Comparison of ENCODE assay signal across 1 cellular context in genomic region chr7:22550514-22551010, GRCh38.
TF ChIP-seq lines count a peak whose summit lies in the region.

No MANE protein-coding gene starts in this region.

TF ChIP-seq in WTC11, 78 proteins besides CTCF, POLR2A, EP300 and RAD21:
- TF ChIP-seq TEAD4 (CRISPR knock-in tag; IDR thresholded peaks at IDR 0.05) (no peak), MYBL2 (CRISPR knock-in tag; IDR thresholded peaks at IDR 0.05) (no peak), GRHL2 (CRISPR knock-in tag; IDR thresholded peaks at IDR 0.05; ENCODE audit: insufficient replicate concordance, severe bottlenecking) (no peak), ZNF425 (CRISPR knock-in tag; conservative IDR thresholded peaks at IDR 0.05) (no peak), NFYB (CRISPR knock-in tag; conservative IDR thresholded peaks at IDR 0.05; ENCODE audit: low read depth) (no peak), NFE2L1 (CRISPR knock-in tag; IDR thresholded peaks at IDR 0.05) (no peak), SOX15 (CRISPR knock-in tag; IDR thresholded peaks at IDR 0.05) (no peak), TP53 (CRISPR knock-in tag; IDR thresholded peaks at IDR 0.05) (no peak), ZMAT4 (CRISPR knock-in tag; IDR thresholded peaks at IDR 0.05) (no peak), ARID4B (CRISPR knock-in tag; IDR thresholded peaks at IDR 0.05; ENCODE audit: borderline replicate concordance) (no peak)
- TF ChIP-seq, protein P1, sequence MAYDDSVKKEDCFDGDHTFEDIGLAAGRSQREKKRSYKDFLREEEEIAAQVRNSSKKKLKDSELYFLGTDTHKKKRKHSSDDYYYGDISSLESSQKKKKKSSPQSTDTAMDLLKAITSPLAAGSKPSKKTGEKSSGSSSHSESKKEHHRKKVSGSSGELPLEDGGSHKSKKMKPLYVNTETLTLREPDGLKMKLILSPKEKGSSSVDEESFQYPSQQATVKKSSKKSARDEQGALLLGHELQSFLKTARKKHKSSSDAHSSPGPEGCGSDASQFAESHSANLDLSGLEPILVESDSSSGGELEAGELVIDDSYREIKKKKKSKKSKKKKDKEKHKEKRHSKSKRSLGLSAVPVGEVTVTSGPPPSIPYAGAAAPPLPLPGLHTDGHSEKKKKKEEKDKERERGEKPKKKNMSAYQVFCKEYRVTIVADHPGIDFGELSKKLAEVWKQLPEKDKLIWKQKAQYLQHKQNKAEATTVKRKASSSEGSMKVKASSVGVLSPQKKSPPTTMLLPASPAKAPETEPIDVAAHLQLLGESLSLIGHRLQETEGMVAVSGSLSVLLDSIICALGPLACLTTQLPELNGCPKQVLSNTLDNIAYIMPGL (CRISPR knock-in tag; IDR thresholded peaks at IDR 0.05): no peak
TF ChIP-seq in WTC11: peak in this region for 0.
